31 cellular contexts compared by ENCODE assay signal in genomic region chr17:18233803-18234518, GRCh38.
"Had no signal": no experiment of that assay in that cellular context is flagged by ENCODE, and none has a peak within 500 bp of the region (broad histone marks: within the 10 kb centered on the region; RNA-seq: fewer than 3 reads in every experiment).

No MANE protein-coding gene starts in this region.

- H3K4me1 ChIP-seq: colonic mucosa, gastrocnemius medialis, heart left ventricle had no signal

- H3K9me3 ChIP-seq: colonic mucosa, esophagus muscularis mucosa, gastrocnemius medialis, heart left ventricle had no signal

- H3K36me3 Mint-ChIP-seq: activated naive CD8-positive, alpha-beta T cell had no signal

- DNase-seq: activated B cell treated with CpG ODN at 0.5 μM for 24 hours; activated CD4-positive, alpha-beta T cell treated with anti-CD3 and anti-CD28 coated beads for 48 hours; activated CD4-positive, alpha-beta T cell treated with anti-CD3 and anti-CD28 coated beads, Interleukin-2, amount 50 U/mL, for 1 hour; activated CD4-positive, alpha-beta T cell treated with anti-CD3 and anti-CD28 coated beads, Interleukin-2, amount 50 U/mL, for 48 hours; activated CD8-positive, alpha-beta memory T cell treated with anti-CD3 and anti-CD28 coated beads for 24 hours; activated CD8-positive, alpha-beta T cell treated with anti-CD3 and anti-CD28 coated beads for 36 hours; activated effector memory CD4-positive, alpha-beta T cell treated with Interleukin-2 at 50 U/mL for 16 hours; activated gamma-delta T cell treated with Interleukin-2 at 50 U/mL for 16 hours; activated naive CD4-positive, alpha-beta T cell treated with anti-CD3 and anti-CD28 coated beads, Interleukin-2, amount 50 U/mL, for 16 hours; activated naive CD4-positive, alpha-beta T cell treated with Interleukin-2 at 50 U/mL for 16 hours; activated T-cell treated with anti-CD3 and anti-CD28 coated beads, Interleukin-2, amount 50 U/mL, for 4 hours; amniotic stem cell; anterior cingulate cortex; brain microvascular endothelial cell; colonic mucosa; effector memory CD4-positive, alpha-beta T cell; erythroblast; foreskin keratinocyte; gastrocnemius medialis; glutamatergic neuron; T-helper 1 cell; T-helper 17 cell; T1000; WERI-Rb-1 had no signal

- H3K9me3 Mint-ChIP-seq: activated B cell treated with CpG ODN at 0.5 μM for 24 hours; activated CD8-positive, alpha-beta T cell treated with anti-CD3 and anti-CD28 coated beads for 36 hours; activated T-cell treated with anti-CD3 and anti-CD28 coated beads, Interleukin-2, amount 50 U/mL, for 4 hours; activated T-helper 17 cell treated with anti-CD3 and anti-CD28 coated beads, Interleukin-2, amount 50 U/mL, for 72 hours; central memory CD8-positive, alpha-beta T cell; T-helper 2 cell treated with Interferon-gamma antibody and Interleukin-4, amounts not matched to agents 5 μg/mL and 100 μg/mL, for 36 hours had no signal

- H3K4me1 Mint-ChIP-seq: activated B cell treated with CpG ODN at 0.5 μM for 24 hours had no signal

- H3K36me3 ChIP-seq: colonic mucosa had no signal

- H3K27ac ChIP-seq: brain microvascular endothelial cell, colonic mucosa, esophagus muscularis mucosa, foreskin keratinocyte, gastrocnemius medialis, heart left ventricle, WERI-Rb-1 had no signal

- H3K27me3 Mint-ChIP-seq: activated B cell treated with CpG ODN at 0.5 μM for 24 hours; activated CD8-positive, alpha-beta T cell treated with anti-CD3 and anti-CD28 coated beads for 36 hours; activated naive CD8-positive, alpha-beta T cell; activated T-helper 17 cell treated with anti-CD3 and anti-CD28 coated beads, Interleukin-2, amount 50 U/mL, for 72 hours; central memory CD8-positive, alpha-beta T cell; T-helper 17 cell had no signal

- H3K27ac Mint-ChIP-seq: activated B cell treated with CpG ODN at 0.5 μM for 24 hours; activated naive CD8-positive, alpha-beta T cell; T-helper 17 cell; T-helper 2 cell treated with Interferon-gamma antibody and Interleukin-4, amounts not matched to agents 5 μg/mL and 100 μg/mL, for 36 hours had no signal

- ATAC-seq: activated CD4-positive, CD25-positive, alpha-beta regulatory T cell treated with anti-CD3 and anti-CD28 coated beads, Interleukin-2, amount 50 U/mL, for 24 hours; activated CD8-positive, alpha-beta T cell treated with anti-CD3 and anti-CD28 coated beads for 36 hours; activated T-cell treated with anti-CD3 and anti-CD28 coated beads, Interleukin-2, amount 50 U/mL, for 4 hours; activated T-helper 17 cell treated with anti-CD3 and anti-CD28 coated beads, Interleukin-2, amount 50 U/mL, for 72 hours; foreskin keratinocyte; gastrocnemius medialis; T-helper 17 cell had no signal

- H3K4me3 ChIP-seq: colonic mucosa, esophagus muscularis mucosa, gastrocnemius medialis, heart left ventricle had no signal

- H3K4me3 Mint-ChIP-seq: activated B cell treated with CpG ODN at 0.5 μM for 24 hours; activated CD8-positive, alpha-beta T cell treated with anti-CD3 and anti-CD28 coated beads for 36 hours; activated naive CD8-positive, alpha-beta T cell; activated T-cell treated with anti-CD3 and anti-CD28 coated beads, Interleukin-2, amount 50 U/mL, for 4 hours; central memory CD8-positive, alpha-beta T cell; T-helper 17 cell; T-helper 2 cell treated with Interferon-gamma antibody and Interleukin-4, amounts not matched to agents 5 μg/mL and 100 μg/mL, for 36 hours had no signal

- H3K27me3 ChIP-seq: brain microvascular endothelial cell, colonic mucosa, esophagus muscularis mucosa, foreskin keratinocyte, gastrocnemius medialis, heart left ventricle had no signal
